8 cellular contexts compared by ENCODE assay signal in the genomic region with DNA sequence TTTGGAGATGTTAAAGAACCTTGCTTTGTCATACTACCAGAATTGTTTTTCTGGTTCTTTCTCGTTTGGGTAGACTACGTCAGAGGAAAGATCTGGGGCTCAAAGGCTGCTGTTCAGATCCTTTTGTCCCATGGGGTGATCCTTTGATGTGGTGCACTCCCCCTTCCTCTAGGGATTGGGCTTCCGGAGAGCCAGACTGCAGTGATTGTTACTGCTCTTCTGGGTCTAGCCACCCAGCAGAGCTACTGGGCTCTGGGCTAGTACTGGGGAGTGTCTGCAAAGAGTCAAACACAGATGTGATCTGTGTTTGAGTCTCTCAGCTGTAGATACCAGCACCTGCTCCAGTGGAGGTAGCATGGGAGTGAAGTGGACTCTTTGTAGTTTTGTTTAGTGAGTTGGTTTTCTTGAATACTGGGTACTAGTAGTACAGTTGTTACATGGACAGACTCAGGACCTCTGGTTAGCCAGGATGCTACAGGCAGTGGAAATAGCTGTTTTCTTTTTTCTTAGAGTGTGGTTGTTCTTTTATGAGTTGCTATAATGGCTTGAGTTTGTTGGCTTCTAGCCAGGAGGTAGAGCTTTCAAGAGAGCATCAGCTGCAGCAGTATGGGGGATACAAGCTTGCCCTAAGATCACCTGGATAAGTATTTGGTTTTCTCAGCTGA. TPM values are rescaled to one million over a fixed set of nuclear protein-coding genes. Genes with fewer than 3 reads are reported as not detected.
A peak's percentile ranks its signal among the peaks of the same experiment; 100 is the strongest.
DNase-seq lines count a peak whose midpoint lies in the region; ATAC-seq, FAIRE-seq and TF ChIP-seq lines count a peak whose summit lies in the region.

No MANE protein-coding gene starts in this region.

- no peak for TF ChIP-seq CTCF in PC-3 (conservative IDR thresholded peaks at IDR 0.05; ENCODE audit: low read depth, low read length)

- H3K27ac ChIP-seq in PC-3 (ENCODE audit: low read length): peak overlapping the region; percentile 96
- peak overlapping the region; percentile 45 to 64 for H3K27ac ChIP-seq in small intestine (ENCODE audit: low read depth in 1 of 2, low read length in 1 of 2)

- H3K36me3 ChIP-seq in PC-3 (ENCODE audit: low read depth, low read length): no peaks in the 10 kb centered on the region
- no peaks in the 10 kb centered on the region for H3K36me3 ChIP-seq in small intestine (ENCODE audit: control insufficient read depth in 2 of 2, insufficient read depth in 2 of 2, low read length in 2 of 2)

- peaks cover 32% of the 10 kb centered on the region for H3K79me2 ChIP-seq in PC-3 (ENCODE audit: low read length)

- ATAC-seq in PC-3 (peak; percentile 28), HG02852 (IDR thresholded peaks at IDR 0.05; ENCODE audit: unreplicated experiment) (no peak)

- H4K20me1 ChIP-seq in PC-3 (ENCODE audit: low read length): no peaks in the 10 kb centered on the region

- no peak for FAIRE-seq in small intestine (lab: Jason Lieb, UNC)

- H2AFZ ChIP-seq in PC-3 (ENCODE audit: low read length): no peak overlapping the region

- CTCF ChIA-PET in PC-3 (lab: Charles Lee): no interaction called here

- H3K27me3 Mint-ChIP-seq in dendritic cell treated with granulocyte-macrophage colony-stimulating factor and Interleukin-4, amounts not matched to agents 40 ng/mL and 50 ng/mL, for 4 days: no peaks in the 10 kb centered on the region

- H3K27ac Mint-ChIP-seq in dendritic cell treated with granulocyte-macrophage colony-stimulating factor and Interleukin-4, amounts not matched to agents 40 ng/mL and 50 ng/mL, for 4 days: peak overlapping the region; percentile 36

- H3K9ac ChIP-seq in PC-3 (ENCODE audit: low read length): peak overlapping the region; percentile 47; the same call in 1 of the 2 replicates

- WGBS in small intestine, 3 donors: 20 to 54% (median 43%) methylated on average over 3 of the region's 3 CpGs

- no peaks in the 10 kb centered on the region for H3K9me2 ChIP-seq in PC-3 (replicated peaks; ENCODE audit: low read length)

- H3K27me3 ChIP-seq in PC-3 (ENCODE audit: low read length): no peaks in the 10 kb centered on the region
- no peaks in the 10 kb centered on the region for H3K27me3 ChIP-seq in small intestine (ENCODE audit: control insufficient read depth in 2 of 2, insufficient read depth in 2 of 2, low read length in 2 of 2)

- H3K4me1 ChIP-seq in PC-3 (ENCODE audit: insufficient read depth, low read length) (peaks cover 32% of the 10 kb centered on the region), small intestine (ENCODE audit: control insufficient read depth in 2 of 2, insufficient read depth in 1 of 2, low read depth in 1 of 2, low read length in 1 of 2) (peaks cover 13 to 14% of the 10 kb centered on the region in 2 donors)

- no peak overlapping the region for H3K4me3 ChIP-seq in PC-3 (ENCODE audit: low read length)
- no peak overlapping the region for H3K4me3 ChIP-seq in small intestine (ENCODE audit: low read depth in 1 of 2, low read length in 2 of 2)

- POLR2A ChIA-PET in PC-3 (lab: Charles Lee; ENCODE audit: unreplicated experiment): no interaction called here

- H3K4me3 Mint-ChIP-seq in dendritic cell treated with granulocyte-macrophage colony-stimulating factor and Interleukin-4, amounts not matched to agents 40 ng/mL and 50 ng/mL, for 4 days: no peak overlapping the region

- peak; percentile 22 for DNase-seq in activated CD8-positive, alpha-beta memory T cell treated with anti-CD3 and anti-CD28 coated beads, Interleukin-2, amount 50 U/mL, for 1 hour (ENCODE audit: extremely low read depth)
- DNase-seq in activated CD8-positive, alpha-beta memory T cell treated with anti-CD3 and anti-CD28 coated beads for 24 hours: no peak
- DNase-seq in PC-3 (no peak), small intestine (peak; percentile 37), germinal center (ENCODE audit: low spot score) (no peak), NCI-H128 (lab: John Stamatoyannopoulos, UW; ENCODE audit: unreplicated experiment) (no peak)

- peaks cover 49% of the 10 kb centered on the region for H3K4me1 Mint-ChIP-seq in dendritic cell treated with granulocyte-macrophage colony-stimulating factor and Interleukin-4, amounts not matched to agents 40 ng/mL and 50 ng/mL, for 4 days (ENCODE audit: low read depth)

- intact Hi-C loops in PC-3 (cut with micrococcal nuclease): no loop called here
- intact Hi-C loops in dendritic cell treated with granulocyte-macrophage colony-stimulating factor and Interleukin-4, amounts not matched to agents 40 ng/mL and 50 ng/mL, for 4 days (cut with micrococcal nuclease): no loop called here

- peak overlapping the region; percentile 39 for H3K4me2 ChIP-seq in PC-3 (ENCODE audit: low read length)

- H3K36me3 Mint-ChIP-seq in dendritic cell treated with granulocyte-macrophage colony-stimulating factor and Interleukin-4, amounts not matched to agents 40 ng/mL and 50 ng/mL, for 4 days (ENCODE audit: low read depth): peaks cover 22% of the 10 kb centered on the region

- H3K9me3 Mint-ChIP-seq in dendritic cell treated with granulocyte-macrophage colony-stimulating factor and Interleukin-4, amounts not matched to agents 40 ng/mL and 50 ng/mL, for 4 days: no peaks in the 10 kb centered on the region

- BruUV-seq in PC-3 (replicated peaks; lab: Mats Ljungman, UMichigan): no TSS peak

- H3F3A ChIP-seq in PC-3 (ENCODE audit: low read length, unreplicated experiment): no peaks in the 10 kb centered on the region

- no peaks in the 10 kb centered on the region for H3K9me3 ChIP-seq in PC-3 (ENCODE audit: low read length)
- H3K9me3 ChIP-seq in small intestine (ENCODE audit: control insufficient read depth, low read depth): no peaks in the 10 kb centered on the region

RNA-seq across cellular contexts. Expression of gene DNAJC15, which starts 34.4 kb away (rescaled TPM):
- 1.9 and 12.5 TPM in 2 replicates for total RNA-seq in PC-3 (2014; rRNA removed)
- polyA plus RNA-seq in small intestine: 10 to 100 TPM; 25.7 to 37.2 (median 34.0) TPM

Comparison
In these comparisons a context has a peak if more than half of its experiments do, and no peak if none do; other contexts are left out.
1. DNase-seq: peak in activated CD8-positive, alpha-beta memory T cell treated with anti-CD3 and anti-CD28 coated beads, Interleukin-2, amount 50 U/mL, for 1 hour (single experiment) and small intestine (single experiment); none in activated CD8-positive, alpha-beta memory T cell treated with anti-CD3 and anti-CD28 coated beads for 24 hours (single experiment), PC-3 (single experiment), germinal center (single experiment) and NCI-H128 (single experiment).